24 cellular contexts compared by ENCODE assay signal in genomic region chrX:9797961-9798360, GRCh38. TPM values are rescaled to one million over a fixed set of nuclear protein-coding genes. Genes with fewer than 3 reads are reported as not detected.
"Had no signal": no experiment of that assay in that cellular context is flagged by ENCODE, and none has a peak within 500 bp of the region (broad histone marks: within the 10 kb centered on the region; RNA-seq: fewer than 3 reads in every experiment).

No MANE protein-coding gene starts in this region.

- H3K4me1 Mint-ChIP-seq: activated naive CD8-positive, alpha-beta T cell treated with anti-CD3 and anti-CD28 coated beads, Interleukin-2, amount 10 ng/mL, durations not matched to agents 7 days and 5 days; T-helper 17 cell had no signal

- H3K4me2 ChIP-seq: smooth muscle cell had no signal

- H3K9me3 ChIP-seq: pancreas, testis had no signal

- DNase-seq: activated CD4-positive, alpha-beta memory T cell treated with anti-CD3 and anti-CD28 coated beads for 36 hours; activated CD4-positive, alpha-beta T cell treated with anti-CD3 and anti-CD28 coated beads for 48 hours; activated CD4-positive, CD25-positive, alpha-beta regulatory T cell; activated effector memory CD4-positive, alpha-beta T cell treated with Interleukin-2 at 50 U/mL for 16 hours; activated naive CD4-positive, alpha-beta T cell treated with anti-CD3 and anti-CD28 coated beads for 36 hours; activated naive CD8-positive, alpha-beta T cell treated with anti-CD3 and anti-CD28 coated beads, Interleukin-2, amount 10 ng/mL, durations not matched to agents 7 days and 5 days; activated T-cell treated with anti-CD3 and anti-CD28 coated beads, Interleukin-2, amount 50 U/mL, for 72 hours; amniotic stem cell; cortex of kidney; foreskin fibroblast; kidney glomerular epithelial cell; left ventricle myocardium superior; pancreas; stimulated activated CD4-positive, alpha-beta T cell treated with anti-CD3 and anti-CD28 coated beads, Interleukin-2, amount 100 ng/mL, for 48 hours; stimulated activated naive CD4-positive, alpha-beta T cell; SW 1271; T-helper 17 cell; testis; upper lobe of left lung had no signal

- H3K27ac Mint-ChIP-seq: activated CD4-positive, alpha-beta memory T cell treated with anti-CD3 and anti-CD28 coated beads for 36 hours; activated naive CD4-positive, alpha-beta T cell treated with anti-CD3 and anti-CD28 coated beads for 36 hours; activated naive CD8-positive, alpha-beta T cell treated with anti-CD3 and anti-CD28 coated beads, Interleukin-2, amount 10 ng/mL, durations not matched to agents 7 days and 5 days; activated T-cell treated with anti-CD3 and anti-CD28 coated beads, Interleukin-2, amount 50 U/mL, for 72 hours; natural killer cell treated with Interleukin-12 subunit alpha and Interleukin-12 subunit beta and Interleukin-15 and Interleukin-18, amount 100 ng/mL, for 72 hours; T-helper 17 cell had no signal

- H3K4me3 ChIP-seq: breast epithelium, pancreas, smooth muscle cell, testis, upper lobe of left lung had no signal

- H3K4me1 ChIP-seq: breast epithelium, pancreas, testis, upper lobe of left lung had no signal

- H3K27ac ChIP-seq: breast epithelium, pancreas, testis, upper lobe of left lung had no signal

- H3K27me3 ChIP-seq: pancreas, testis, upper lobe of left lung had no signal

- H3K9me3 Mint-ChIP-seq: natural killer cell treated with Interleukin-12 subunit alpha and Interleukin-12 subunit beta and Interleukin-15 and Interleukin-18, amount 100 ng/mL, for 72 hours had no signal

- H3K36me3 ChIP-seq: breast epithelium, pancreas, upper lobe of left lung had no signal

- H3K36me3 Mint-ChIP-seq: activated CD4-positive, alpha-beta memory T cell treated with anti-CD3 and anti-CD28 coated beads for 36 hours had no signal

- H3K4me3 Mint-ChIP-seq: activated CD4-positive, alpha-beta memory T cell treated with anti-CD3 and anti-CD28 coated beads for 36 hours; activated naive CD4-positive, alpha-beta T cell treated with anti-CD3 and anti-CD28 coated beads for 36 hours; activated naive CD8-positive, alpha-beta T cell treated with anti-CD3 and anti-CD28 coated beads, Interleukin-2, amount 10 ng/mL, durations not matched to agents 7 days and 5 days; activated T-cell treated with anti-CD3 and anti-CD28 coated beads, Interleukin-2, amount 50 U/mL, for 72 hours; natural killer cell treated with Interleukin-12 subunit alpha and Interleukin-12 subunit beta and Interleukin-15 and Interleukin-18, amount 100 ng/mL, for 72 hours; T-helper 17 cell had no signal

- ATAC-seq: activated T-cell treated with anti-CD3 and anti-CD28 coated beads, Interleukin-2, amount 50 U/mL, for 72 hours; left ventricle myocardium superior; natural killer cell treated with Interleukin-12 subunit alpha and Interleukin-12 subunit beta and Interleukin-15 and Interleukin-18, amount 100 ng/mL, for 72 hours; sciatic nerve; T-helper 17 cell had no signal

- H3K27me3 Mint-ChIP-seq: T-helper 17 cell had no signal

RNA-seq across cellular contexts. Expression of gene SHROOM2, which starts 11.7 kb away (rescaled TPM):
- total RNA-seq: activated CD4-positive, alpha-beta memory T cell treated with anti-CD3 and anti-CD28 coated beads for 36 hours; activated naive CD4-positive, alpha-beta T cell treated with anti-CD3 and anti-CD28 coated beads for 36 hours; activated naive CD8-positive, alpha-beta T cell treated with anti-CD3 and anti-CD28 coated beads, Interleukin-2, amount 10 ng/mL, durations not matched to agents 7 days and 5 days; T-helper 17 cell had no signal

RNA-seq across cellular contexts. Expression of gene GPR143, which starts 32.3 kb away (rescaled TPM):
- total RNA-seq: activated CD4-positive, alpha-beta memory T cell treated with anti-CD3 and anti-CD28 coated beads for 36 hours; activated naive CD4-positive, alpha-beta T cell treated with anti-CD3 and anti-CD28 coated beads for 36 hours; activated naive CD8-positive, alpha-beta T cell treated with anti-CD3 and anti-CD28 coated beads, Interleukin-2, amount 10 ng/mL, durations not matched to agents 7 days and 5 days; activated T-cell treated with anti-CD3 and anti-CD28 coated beads, Interleukin-2, amount 50 U/mL, for 72 hours; fibroblast of lung; left ventricle myocardium superior; natural killer cell treated with Interleukin-12 subunit alpha and Interleukin-12 subunit beta and Interleukin-15 and Interleukin-18, amount 100 ng/mL, for 72 hours; sciatic nerve; T-helper 17 cell had no signal
